In the genomic region with DNA sequence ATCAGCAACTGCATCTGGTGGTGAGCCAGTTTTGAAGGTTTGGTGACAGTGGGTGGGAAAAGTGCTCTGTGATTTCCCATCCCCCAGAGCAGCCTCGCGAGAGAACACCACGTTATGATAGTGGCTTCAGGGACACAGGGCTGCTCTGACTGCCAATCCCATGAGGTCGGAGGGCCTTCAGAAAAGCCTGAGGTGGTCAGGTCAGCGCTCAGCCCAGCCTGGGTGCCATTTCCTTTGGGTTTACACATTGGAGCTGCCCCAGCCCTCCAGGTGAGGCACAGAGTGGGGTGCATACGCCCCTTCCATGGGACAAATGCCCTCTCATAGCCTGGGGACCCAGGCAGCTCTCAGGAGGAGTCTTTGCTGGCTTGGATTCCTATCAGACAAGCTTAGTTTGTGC, we compare ENCODE assay signal across 32 cellular contexts.
"Had no signal": no experiment of that assay in that cellular context is flagged by ENCODE, and none has a peak within 500 bp of the region (broad histone marks: within the 10 kb centered on the region; RNA-seq: fewer than 3 reads in every experiment).

No MANE protein-coding gene starts in this region.

- H3K27ac Mint-ChIP-seq: activated B cell treated with CpG ODN at 0.5 μM for 24 hours; activated CD4-positive, alpha-beta memory T cell treated with anti-CD3 and anti-CD28 coated beads for 36 hours; activated CD4-positive, alpha-beta T cell treated with anti-CD3 and anti-CD28 coated beads for 36 hours; activated CD4-positive, alpha-beta T cell treated with anti-CD3 and anti-CD28 coated beads, Interleukin-2, amount 10 ng/mL, durations not matched to agents 24 days and 14 days; activated CD8-positive, alpha-beta T cell treated with anti-CD3 and anti-CD28 coated beads, Interleukin-2, amount 10 ng/mL, durations not matched to agents 7 days and 5 days; activated naive CD4-positive, alpha-beta T cell treated with anti-CD3 and anti-CD28 coated beads, Interleukin-2, amount 10 ng/mL, durations not matched to agents 7 days and 5 days; activated naive CD4-positive, alpha-beta T cell treated with anti-CD3 and anti-CD28 coated beads, Interleukin-2, amount 50 U/mL, for 72 hours; activated naive CD8-positive, alpha-beta T cell treated with anti-CD3 and anti-CD28 coated beads, Interleukin-2, amount 10 ng/mL, durations not matched to agents 7 days and 5 days; activated T-cell treated with anti-CD3 and anti-CD28 coated beads, Interleukin-2, amount 50 U/mL, for 24 hours; activated T-cell treated with anti-CD3 and anti-CD28 coated beads, Interleukin-2, amount 50 U/mL, for 72 hours; brain; dendritic cell treated with granulocyte-macrophage colony-stimulating factor and Interleukin-4, amounts not matched to agents 40 ng/mL and 50 ng/mL, for 4 days; endodermal cell; T-helper 17 cell; T-helper 2 cell treated with Interferon-gamma antibody and Interleukin-4, amounts not matched to agents 5 μg/mL and 100 μg/mL, for 36 hours had no signal

- H3K4me3 ChIP-seq: ascending aorta, breast epithelium, cardiac muscle cell, coronary artery, dorsolateral prefrontal cortex, gastrocnemius medialis had no signal

- H3K27me3 ChIP-seq: ascending aorta, breast epithelium, cardiac muscle cell, dorsolateral prefrontal cortex, foreskin keratinocyte, gastrocnemius medialis had no signal

- H3K27ac ChIP-seq: ascending aorta, breast epithelium, cardiac muscle cell, coronary artery, dorsolateral prefrontal cortex, foreskin keratinocyte, gastrocnemius medialis, WERI-Rb-1 had no signal

- H3K27me3 Mint-ChIP-seq: activated B cell treated with CpG ODN at 0.5 μM for 24 hours; activated CD4-positive, alpha-beta memory T cell treated with anti-CD3 and anti-CD28 coated beads for 36 hours; activated CD4-positive, alpha-beta T cell treated with anti-CD3 and anti-CD28 coated beads for 36 hours; activated CD4-positive, alpha-beta T cell treated with anti-CD3 and anti-CD28 coated beads, Interleukin-2, amount 10 ng/mL, durations not matched to agents 24 days and 14 days; activated naive CD4-positive, alpha-beta T cell treated with anti-CD3 and anti-CD28 coated beads, Interleukin-2, amount 10 ng/mL, durations not matched to agents 7 days and 5 days; activated naive CD8-positive, alpha-beta T cell treated with anti-CD3 and anti-CD28 coated beads, Interleukin-2, amount 10 ng/mL, durations not matched to agents 7 days and 5 days; activated T-cell treated with anti-CD3 and anti-CD28 coated beads, Interleukin-2, amount 50 U/mL, for 24 hours; brain; central memory CD8-positive, alpha-beta T cell; dendritic cell treated with granulocyte-macrophage colony-stimulating factor and Interleukin-4, amounts not matched to agents 40 ng/mL and 50 ng/mL, for 4 days had no signal

- H3K4me1 ChIP-seq: ascending aorta, breast epithelium, foreskin keratinocyte, gastrocnemius medialis had no signal

- H3K36me3 Mint-ChIP-seq: activated CD4-positive, alpha-beta memory T cell treated with anti-CD3 and anti-CD28 coated beads for 36 hours; activated naive CD4-positive, alpha-beta T cell treated with anti-CD3 and anti-CD28 coated beads, Interleukin-2, amount 10 ng/mL, durations not matched to agents 7 days and 5 days; activated naive CD4-positive, alpha-beta T cell treated with anti-CD3 and anti-CD28 coated beads, Interleukin-2, amount 50 U/mL, for 72 hours; activated naive CD8-positive, alpha-beta T cell treated with anti-CD3 and anti-CD28 coated beads, Interleukin-2, amount 10 ng/mL, durations not matched to agents 7 days and 5 days; brain had no signal

- ATAC-seq: activated CD4-positive, alpha-beta T cell treated with anti-CD3 and anti-CD28 coated beads for 36 hours; activated CD8-positive, alpha-beta T cell treated with anti-CD3 and anti-CD28 coated beads, Interleukin-2, amount 10 ng/mL, durations not matched to agents 7 days and 5 days; activated naive CD4-positive, alpha-beta T cell treated with anti-CD3 and anti-CD28 coated beads, Interleukin-2, amount 50 U/mL, for 72 hours; activated T-cell treated with anti-CD3 and anti-CD28 coated beads, Interleukin-2, amount 50 U/mL, for 72 hours; foreskin keratinocyte; gastrocnemius medialis; T-helper 17 cell had no signal

- H3K4me1 Mint-ChIP-seq: activated B cell treated with CpG ODN at 0.5 μM for 24 hours; activated CD4-positive, alpha-beta T cell treated with anti-CD3 and anti-CD28 coated beads for 36 hours; activated CD4-positive, alpha-beta T cell treated with anti-CD3 and anti-CD28 coated beads, Interleukin-2, amount 10 ng/mL, durations not matched to agents 24 days and 14 days; activated naive CD4-positive, alpha-beta T cell treated with anti-CD3 and anti-CD28 coated beads, Interleukin-2, amount 10 ng/mL, durations not matched to agents 7 days and 5 days; T-helper 17 cell had no signal

- H3K36me3 ChIP-seq: ascending aorta, breast epithelium, cardiac muscle cell, gastrocnemius medialis, WERI-Rb-1 had no signal

- H3K9me3 Mint-ChIP-seq: activated B cell treated with CpG ODN at 0.5 μM for 24 hours; activated CD4-positive, alpha-beta memory T cell treated with anti-CD3 and anti-CD28 coated beads for 36 hours; activated CD4-positive, alpha-beta T cell treated with anti-CD3 and anti-CD28 coated beads, Interleukin-2, amount 10 ng/mL, durations not matched to agents 24 days and 14 days; activated naive CD4-positive, alpha-beta T cell treated with anti-CD3 and anti-CD28 coated beads, Interleukin-2, amount 10 ng/mL, durations not matched to agents 7 days and 5 days; activated naive CD4-positive, alpha-beta T cell treated with anti-CD3 and anti-CD28 coated beads, Interleukin-2, amount 50 U/mL, for 72 hours; activated naive CD8-positive, alpha-beta T cell treated with anti-CD3 and anti-CD28 coated beads, Interleukin-2, amount 10 ng/mL, durations not matched to agents 7 days and 5 days; activated T-cell treated with anti-CD3 and anti-CD28 coated beads, Interleukin-2, amount 50 U/mL, for 24 hours; activated T-cell treated with anti-CD3 and anti-CD28 coated beads, Interleukin-2, amount 50 U/mL, for 72 hours; central memory CD8-positive, alpha-beta T cell; dendritic cell treated with granulocyte-macrophage colony-stimulating factor and Interleukin-4, amounts not matched to agents 40 ng/mL and 50 ng/mL, for 4 days; endodermal cell; T-helper 2 cell treated with Interferon-gamma antibody and Interleukin-4, amounts not matched to agents 5 μg/mL and 100 μg/mL, for 36 hours had no signal

- DNase-seq: activated B cell treated with CpG ODN at 0.5 μM for 24 hours; activated CD4-positive, alpha-beta memory T cell treated with anti-CD3 and anti-CD28 coated beads for 36 hours; activated CD4-positive, alpha-beta T cell treated with anti-CD3 and anti-CD28 coated beads for 36 hours; activated CD4-positive, alpha-beta T cell treated with anti-CD3 and anti-CD28 coated beads, Interleukin-2, amount 10 ng/mL, durations not matched to agents 24 days and 14 days; activated CD4-positive, CD25-positive, alpha-beta regulatory T cell treated with anti-CD3 and anti-CD28 coated beads, Interleukin-2, amount 50 U/mL, for 72 hours; activated CD8-positive, alpha-beta memory T cell treated with anti-CD3 and anti-CD28 coated beads, Interleukin-2, amount 50 U/mL, for 48 hours; activated CD8-positive, alpha-beta T cell treated with anti-CD3 and anti-CD28 coated beads, Interleukin-2, amount 10 ng/mL, durations not matched to agents 7 days and 5 days; activated gamma-delta T cell; activated naive CD4-positive, alpha-beta T cell; activated naive CD4-positive, alpha-beta T cell treated with anti-CD3 and anti-CD28 coated beads, Interleukin-2, amount 10 ng/mL, durations not matched to agents 7 days and 5 days; activated naive CD8-positive, alpha-beta T cell treated with anti-CD3 and anti-CD28 coated beads, Interleukin-2, amount 10 ng/mL, durations not matched to agents 7 days and 5 days; activated T-cell treated with anti-CD3 and anti-CD28 coated beads for 4 hours; activated T-cell treated with anti-CD3 and anti-CD28 coated beads, Interleukin-2, amount 50 U/mL, for 24 hours; activated T-cell treated with anti-CD3 and anti-CD28 coated beads, Interleukin-2, amount 50 U/mL, for 72 hours; dorsolateral prefrontal cortex; effector memory CD4-positive, alpha-beta T cell; endodermal cell; foreskin keratinocyte; gastrocnemius medialis; T-helper 1 cell; T-helper 17 cell; T1000; WERI-Rb-1 had no signal

- H3K4me3 Mint-ChIP-seq: activated B cell treated with CpG ODN at 0.5 μM for 24 hours; activated CD4-positive, alpha-beta memory T cell treated with anti-CD3 and anti-CD28 coated beads for 36 hours; activated CD4-positive, alpha-beta T cell treated with anti-CD3 and anti-CD28 coated beads for 36 hours; activated CD4-positive, alpha-beta T cell treated with anti-CD3 and anti-CD28 coated beads, Interleukin-2, amount 10 ng/mL, durations not matched to agents 24 days and 14 days; activated CD8-positive, alpha-beta T cell treated with anti-CD3 and anti-CD28 coated beads, Interleukin-2, amount 10 ng/mL, durations not matched to agents 7 days and 5 days; activated naive CD4-positive, alpha-beta T cell treated with anti-CD3 and anti-CD28 coated beads, Interleukin-2, amount 10 ng/mL, durations not matched to agents 7 days and 5 days; activated naive CD8-positive, alpha-beta T cell treated with anti-CD3 and anti-CD28 coated beads, Interleukin-2, amount 10 ng/mL, durations not matched to agents 7 days and 5 days; activated T-cell treated with anti-CD3 and anti-CD28 coated beads, Interleukin-2, amount 50 U/mL, for 24 hours; activated T-cell treated with anti-CD3 and anti-CD28 coated beads, Interleukin-2, amount 50 U/mL, for 72 hours; brain; central memory CD8-positive, alpha-beta T cell; dendritic cell treated with granulocyte-macrophage colony-stimulating factor and Interleukin-4, amounts not matched to agents 40 ng/mL and 50 ng/mL, for 4 days; endodermal cell; T-helper 17 cell; T-helper 2 cell treated with Interferon-gamma antibody and Interleukin-4, amounts not matched to agents 5 μg/mL and 100 μg/mL, for 36 hours had no signal

- H3K9me3 ChIP-seq: ascending aorta, breast epithelium, gastrocnemius medialis had no signal
